ENCODE assay signal across 8 cellular contexts in the genomic region with DNA sequence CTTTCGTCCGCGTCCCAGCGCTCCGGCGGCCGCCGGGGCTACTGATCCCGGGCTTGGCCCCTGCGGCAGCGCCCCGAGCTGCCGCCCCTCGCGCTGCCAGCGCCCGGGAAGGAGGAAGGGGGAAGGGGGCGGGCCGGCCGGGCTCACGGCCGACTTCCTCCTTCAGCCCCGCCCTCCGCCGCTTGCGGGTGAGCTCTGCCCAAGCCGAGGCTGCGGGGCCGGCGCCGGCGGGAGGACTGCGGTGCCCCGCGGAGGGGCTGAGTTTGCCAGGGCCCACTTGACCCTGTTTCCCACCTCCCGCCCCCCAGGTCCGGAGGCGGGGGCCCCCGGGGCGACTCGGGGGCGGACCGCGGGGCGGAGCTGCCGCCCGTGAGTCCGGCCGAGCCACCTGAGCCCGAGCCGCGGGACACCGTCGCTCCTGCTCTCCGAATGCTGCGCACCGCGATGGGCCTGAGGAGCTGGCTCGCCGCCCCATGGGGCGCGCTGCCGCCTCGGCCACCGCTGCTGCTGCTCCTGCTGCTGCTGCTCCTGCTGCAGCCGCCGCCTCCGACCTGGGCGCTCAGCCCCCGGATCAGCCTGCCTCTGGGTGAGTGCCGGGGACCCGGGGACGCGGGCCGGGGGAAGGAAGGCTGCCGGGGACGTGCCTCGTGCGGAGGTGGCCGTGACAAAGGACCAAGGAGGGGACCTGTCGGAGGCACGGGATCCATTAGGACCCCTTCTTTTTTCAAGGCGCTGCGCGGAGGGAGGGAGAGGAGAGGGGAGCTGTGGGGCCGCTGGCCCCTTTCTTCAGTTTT. TPM values are rescaled to one million over a fixed set of nuclear protein-coding genes. Genes with fewer than 3 reads are reported as not detected.
DNase-seq lines count a peak whose midpoint lies in the region; ATAC-seq and TF ChIP-seq lines count a peak whose summit lies in the region.

Gene SEMA4B (plus strand): TSS at position 181 of the 794 bp plus-strand sequence. CDS start 249 bp downstream, at position 430.

- peaks cover 56% of the 10 kb centered on the region for H3K79me2 ChIP-seq in PC-9 (ENCODE audit: low read depth)

- H3K27ac ChIP-seq in CD4-positive, alpha-beta memory T cell (ENCODE audit: low read depth, low read length) = peak within 1 kb of the TSS; percentile 74
- peak within 1 kb of the TSS; percentile 51 for H3K27ac ChIP-seq in PC-9

- H3K4me1 ChIP-seq in CD4-positive, alpha-beta memory T cell (ENCODE audit: insufficient read depth, low read length) = peaks cover 24% of the 10 kb centered on the region
- H3K4me1 ChIP-seq in PC-9 (replicated peaks; ENCODE audit: insufficient read depth) = peaks cover 57% of the 10 kb centered on the region

- H3K9me3 ChIP-seq in CD4-positive, alpha-beta memory T cell (ENCODE audit: control insufficient read depth in 1 of 2, low read length in 2 of 2) = no peaks in the 10 kb centered on the region
- H3K9me3 ChIP-seq in PC-9 (ENCODE audit: insufficient read depth, low read depth) = no peaks in the 10 kb centered on the region

- CTCF ChIA-PET in CD4-positive, alpha-beta memory T cell (lab: Charles Lee; ENCODE audit: partially characterized antibody) = interaction anchor here (0.8 to 2.9 kb wide), 7 partner anchors 9 to 58 kb away, joined by 3 to 15 read pairs (median 3); partner anchors contain the start of genes CIB1 and GDPGP1
- CTCF ChIA-PET in PC-9 (lab: Charles Lee) = interaction anchor here (0.6 to 1.2 kb wide), 2 partner anchors 11 to 20 kb away, joined by 4 read pairs; no protein-coding TSS in a partner anchor

- H3K27me3 Mint-ChIP-seq in CD4-positive, alpha-beta memory T cell = no peaks in the 10 kb centered on the region
- H3K27me3 Mint-ChIP-seq in naive thymus-derived CD8-positive, alpha-beta T cell = no peaks in the 10 kb centered on the region

- H3K4me3 ChIP-seq in CD4-positive, alpha-beta memory T cell (ENCODE audit: low read length in 2 of 2) = peak within 1 kb of the TSS; percentile 17 to 79
- peak within 1 kb of the TSS; percentile 71 for H3K4me3 ChIP-seq in PC-9

- no peaks in the 10 kb centered on the region; the same call in 1 of the 2 replicates for H4K20me1 ChIP-seq in PC-9 (ENCODE audit: insufficient read depth)

- no peaks in the 10 kb centered on the region for H3K9me3 Mint-ChIP-seq in CD4-positive, alpha-beta memory T cell
- no peaks in the 10 kb centered on the region for H3K9me3 Mint-ChIP-seq in naive thymus-derived CD8-positive, alpha-beta T cell

- peaks cover 0 to 2% of the 10 kb centered on the region in 2 donors for H3K36me3 Mint-ChIP-seq in CD4-positive, alpha-beta memory T cell
- H3K36me3 Mint-ChIP-seq in naive thymus-derived CD8-positive, alpha-beta T cell = no peaks in the 10 kb centered on the region

- H3K4me2 ChIP-seq in PC-9 = peak within 1 kb of the TSS; percentile 82

- peak; percentile 70 to 78 (median 73) for DNase-seq in CD4-positive, alpha-beta memory T cell
- peak; percentile 46 to 65 for DNase-seq in PC-9
- DNase-seq in activated T-helper 1 cell treated with Interleukin-2 at 50 U/mL for 16 hours (ENCODE audit: low read depth) = peak; percentile 66
- peak; percentile 40 for DNase-seq in fibroblast of gingiva (ENCODE audit: low read depth)
- peak; percentile 52 to 81 (median 71) for DNase-seq in naive thymus-derived CD8-positive, alpha-beta T cell
- DNase-seq in stimulated activated naive CD8-positive, alpha-beta T cell treated with anti-CD3 and anti-CD28 coated beads, Interleukin-15, Interleukin-2, amounts not matched to agents 100 U/mL and 50 U/mL, for 24 hours = peak; percentile 80

- peak within 1 kb of the TSS; percentile 81 to 91 (median 90) for H3K4me3 Mint-ChIP-seq in CD4-positive, alpha-beta memory T cell
- H3K4me3 Mint-ChIP-seq in naive thymus-derived CD8-positive, alpha-beta T cell = peak within 1 kb of the TSS; percentile 82 to 94 (median 88)

- ATAC-seq in GM19328 (IDR thresholded peaks at IDR 0.05; ENCODE audit: unreplicated experiment) (peak; percentile 68), HG03460 (IDR thresholded peaks at IDR 0.05; ENCODE audit: unreplicated experiment) (peak; percentile 82)
- ATAC-seq in naive thymus-derived CD8-positive, alpha-beta T cell = peak; percentile 90 to 93
- peak; percentile 92 for ATAC-seq in stimulated activated naive CD8-positive, alpha-beta T cell treated with anti-CD3 and anti-CD28 coated beads, Interleukin-15, Interleukin-2, amounts not matched to agents 100 U/mL and 50 U/mL, for 24 hours

- no peaks in the 10 kb centered on the region for H3K9me2 ChIP-seq in PC-9 (ENCODE audit: insufficient read depth)

- peaks cover 25% of the 10 kb centered on the region for H3F3A ChIP-seq in PC-9 (ENCODE audit: insufficient read depth, low read depth)

- peak within 1 kb of the TSS; percentile 76 for H2AFZ ChIP-seq in PC-9

- no peak for TF ChIP-seq CTCF in PC-9 (conservative IDR thresholded peaks at IDR 0.05)

- no peaks in the 10 kb centered on the region for H3K27me3 ChIP-seq in CD4-positive, alpha-beta memory T cell (ENCODE audit: insufficient read depth, low read length)
- no peaks in the 10 kb centered on the region for H3K27me3 ChIP-seq in PC-9 (ENCODE audit: insufficient read depth, low read depth)

- POLR2A ChIA-PET in CD4-positive, alpha-beta memory T cell (lab: Charles Lee; ENCODE audit: partially characterized antibody) = interaction anchor here (0.6 to 7.5 kb wide), 24 partner anchors 9 to 516 kb away, joined by 3 to 130 read pairs (median 4); partner anchors contain the start of genes BLM, CIB1, GDPGP1 and IDH2
- POLR2A ChIA-PET in PC-9 (lab: Charles Lee; ENCODE audit: unreplicated experiment) = interaction anchor here (0.6 to 1.0 kb wide), 9 partner anchors 9 to 784 kb away, joined by 3 to 14 read pairs (median 4); no protein-coding TSS in a partner anchor
- POLR2A ChIA-PET in naive thymus-derived CD8-positive, alpha-beta T cell (lab: Charles Lee) = interaction anchor here (0.5 to 5.5 kb wide), 14 partner anchors 9 to 355 kb away, joined by 3 to 84 read pairs (median 4); partner anchors contain the start of genes CIB1, GDPGP1, IDH2 and NGRN

- intact Hi-C loops in CD4-positive, alpha-beta memory T cell (cut with micrococcal nuclease) = loop anchor here (1.0 to 2.0 kb wide), 3 partner anchors 17 to 64 kb away; partner anchors contain the start of gene NGRN
- intact Hi-C loops in PC-9 (cut with micrococcal nuclease; ENCODE audit: unreplicated experiment) = no loop called here

- H3K4me1 Mint-ChIP-seq in CD4-positive, alpha-beta memory T cell = peaks cover 14 to 35% (median 25%) of the 10 kb centered on the region in 4 donors
- H3K4me1 Mint-ChIP-seq in naive thymus-derived CD8-positive, alpha-beta T cell = peaks cover 8 to 55% (median 22%) of the 10 kb centered on the region in 4 donors

- BruUV-seq in PC-9 (replicated peaks; lab: Mats Ljungman, UMichigan) = no TSS peak

- peak within 1 kb of the TSS; percentile 41 to 91 (median 80) for H3K27ac Mint-ChIP-seq in CD4-positive, alpha-beta memory T cell
- peak within 1 kb of the TSS; percentile 84 to 92 (median 90) for H3K27ac Mint-ChIP-seq in naive thymus-derived CD8-positive, alpha-beta T cell

- H3K36me3 ChIP-seq in CD4-positive, alpha-beta memory T cell (ENCODE audit: insufficient read depth, low read length) = no peaks in the 10 kb centered on the region
- peaks cover 26% of the 10 kb centered on the region for H3K36me3 ChIP-seq in PC-9 (ENCODE audit: low read depth)

RNA-seq across cellular contexts. Expression of gene SEMA4B, which starts in this region (rescaled TPM):
- 10 to 100 TPM; 18.9 to 23.0 TPM for total RNA-seq in CD4-positive, alpha-beta memory T cell
- 10 to 100 TPM in 1 of 2 donors, 1 to 10 TPM in 1; 4.4 to 10.5 TPM for polyA plus RNA-seq in CD4-positive, alpha-beta memory T cell
- 63.6 and 70.7 TPM in 2 replicates for total RNA-seq in PC-9 (2021)
- total RNA-seq in naive thymus-derived CD8-positive, alpha-beta T cell = 10 to 100 TPM; 19.8 to 25.1 TPM
- polyA plus RNA-seq in naive thymus-derived CD8-positive, alpha-beta T cell = 1 to 10 TPM; 4.1 to 6.8 (median 5.0) TPM

Comparison
In these comparisons a context has a peak if more than half of its experiments do, and no peak if none do; other contexts are left out.
1. Peak in every context shown above with its lines: DNase-seq, ATAC-seq, H3K4me3 ChIP-seq and H3K27ac ChIP-seq.